28 cellular contexts compared by ENCODE assay signal in the genomic region with DNA sequence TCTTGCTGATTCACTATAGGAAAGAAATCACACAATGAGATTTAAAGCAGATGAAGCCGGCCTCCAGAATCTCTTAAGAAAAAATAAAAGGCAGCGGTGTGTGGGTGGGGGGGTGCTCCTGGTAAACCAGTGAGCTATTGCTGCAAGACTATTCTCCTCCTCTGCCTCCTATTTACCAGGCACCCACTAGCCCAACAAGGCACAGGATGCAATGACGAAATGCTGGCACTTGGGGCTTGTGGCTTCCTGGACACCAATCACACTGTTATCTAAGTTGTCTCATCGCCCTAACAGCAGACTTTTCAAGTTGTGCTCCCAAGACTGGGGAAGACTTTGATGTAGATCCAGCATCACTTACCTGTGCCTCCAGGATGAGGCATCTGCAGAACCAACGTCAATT. TPM values are rescaled to one million over a fixed set of nuclear protein-coding genes. Genes with fewer than 3 reads are reported as not detected.
DNase-seq lines count a peak whose midpoint lies in the region; ATAC-seq and TF ChIP-seq lines count a peak whose summit lies in the region.
"Had no signal": no experiment of that assay in that cellular context is flagged by ENCODE, and none has a peak within 500 bp of the region (broad histone marks: within the 10 kb centered on the region; RNA-seq: fewer than 3 reads in every experiment).

No MANE protein-coding gene starts in this region.

- H3K9me3 ChIP-seq in BLaER1 treated with 17β-estradiol and CSF1 and Interleukin-3, amounts not matched to agents 10 nM and 100 nM (replicated peaks in 1 of 11) = no peaks in the 10 kb centered on the region
- H3K9me3 ChIP-seq in naive thymus-derived CD4-positive, alpha-beta T cell (ENCODE audit: control insufficient read depth in 2 of 3, low read length in 3 of 3) = no peaks in the 10 kb centered on the region
- no peaks in the 10 kb centered on the region for H3K9me3 ChIP-seq in PC-9 (ENCODE audit: insufficient read depth, low read depth)
- H3K9me3 ChIP-seq: ascending aorta, heart right ventricle, spleen, upper lobe of right lung had no signal

- no peak overlapping the region for H3K4me3 Mint-ChIP-seq in naive thymus-derived CD4-positive, alpha-beta T cell
- H3K4me3 Mint-ChIP-seq: CD8-positive, alpha-beta T cell; neural progenitor cell had no signal

- BruUV-seq in PC-9 (replicated peaks; lab: Mats Ljungman, UMichigan) = no TSS peak

- no peaks in the 10 kb centered on the region for H3K36me3 Mint-ChIP-seq in naive thymus-derived CD4-positive, alpha-beta T cell
- H3K36me3 Mint-ChIP-seq: activated naive CD4-positive, alpha-beta T cell treated with anti-CD3 and anti-CD28 coated beads, Interleukin-2, amount 50 U/mL, for 72 hours; CD8-positive, alpha-beta T cell; neural progenitor cell had no signal

- peaks cover 10 to 36% (median 15%) of the 10 kb centered on the region in 5 donors for H3K27me3 Mint-ChIP-seq in naive thymus-derived CD4-positive, alpha-beta T cell

- DNase-seq in NOMO-1 treated with DMSO at 0.1 percent for 48 hours (lab: John Stamatoyannopoulos, UW; ENCODE audit: unreplicated experiment) (peak; percentile 11), NOMO-1 (lab: John Stamatoyannopoulos, UW; ENCODE audit: unreplicated experiment in 2 of 2) (no peak), SK-N-DZ (ENCODE audit: low spot score) (peak; percentile 38), PC-9 (no peak), dorsolateral prefrontal cortex (no peak), glomerular visceral epithelial cell (ENCODE audit: extremely low spot score) (no peak)
- DNase-seq in naive thymus-derived CD4-positive, alpha-beta T cell = no peak
- DNase-seq: 8988T, DMS 273 treated with DMSO at 0.1 percent for 48 hours, foreskin keratinocyte, heart right ventricle, NCI-H1417 treated with DMSO at 0.1 percent for 48 hours, NCI-H2081, NCI-H226, NCI-H748 treated with DMSO at 0.1 percent for 48 hours, OCI-M1, right cardiac atrium, spleen, upper lobe of right lung had no signal

- peaks cover 17% of the 10 kb centered on the region for H3F3A ChIP-seq in PC-9 (ENCODE audit: insufficient read depth, low read depth)

- H3K9ac ChIP-seq in BLaER1 treated with 17β-estradiol and CSF1 and Interleukin-3, amounts not matched to agents 10 nM and 100 nM = peak overlapping the region in 3 of 11 experiments; percentile 35 to 50 (median 50); a peak in 5 of 22 replicates
- H3K9ac ChIP-seq: neural progenitor cell had no signal

- no peaks in the 10 kb centered on the region for H3K79me2 ChIP-seq in PC-9 (ENCODE audit: low read depth)

- TF ChIP-seq CTCF in PC-9 (conservative IDR thresholded peaks at IDR 0.05) = no peak
- no peak for TF ChIP-seq CTCF in dorsolateral prefrontal cortex (IDR thresholded peaks at IDR 0.05 in 54 of 56, conservative IDR thresholded peaks at IDR 0.05 in 2 of 56; ENCODE audit: low read depth in 1 of 56, partially characterized antibody in 56 of 56)

- H3K9me2 ChIP-seq in PC-9 (ENCODE audit: insufficient read depth) = no peaks in the 10 kb centered on the region

- no peaks in the 10 kb centered on the region for H3K27me3 ChIP-seq in BLaER1 treated with 17β-estradiol and CSF1 and Interleukin-3, amounts not matched to agents 10 nM and 100 nM
- H3K27me3 ChIP-seq in naive thymus-derived CD4-positive, alpha-beta T cell (ENCODE audit: control insufficient read depth in 2 of 2, insufficient read depth in 2 of 2, low read length in 2 of 2) = no peaks in the 10 kb centered on the region
- no peaks in the 10 kb centered on the region for H3K27me3 ChIP-seq in PC-9 (ENCODE audit: insufficient read depth, low read depth)
- H3K27me3 ChIP-seq in dorsolateral prefrontal cortex = no peaks in the 10 kb centered on the region
- H3K27me3 ChIP-seq: ascending aorta, cardiac muscle cell, heart right ventricle, upper lobe of right lung had no signal

- H3K36me3 ChIP-seq in BLaER1 treated with 17β-estradiol and CSF1 and Interleukin-3, amounts not matched to agents 10 nM and 100 nM = no peaks in the 10 kb centered on the region
- H3K36me3 ChIP-seq in naive thymus-derived CD4-positive, alpha-beta T cell (ENCODE audit: control insufficient read depth in 2 of 3, insufficient read depth in 3 of 3, low read length in 3 of 3) = no peaks in the 10 kb centered on the region
- H3K36me3 ChIP-seq in PC-9 (ENCODE audit: low read depth) = no peaks in the 10 kb centered on the region
- H3K36me3 ChIP-seq: ascending aorta, cardiac muscle cell, heart right ventricle, neural progenitor cell, spleen, upper lobe of right lung had no signal

- peak; percentile 38 for ATAC-seq in naive thymus-derived CD4-positive, alpha-beta T cell
- ATAC-seq: activated naive CD4-positive, alpha-beta T cell treated with anti-CD3 and anti-CD28 coated beads, Interleukin-2, amount 50 U/mL, for 72 hours; CD8-positive, alpha-beta T cell; heart right ventricle; right cardiac atrium; upper lobe of right lung had no signal

- H2AFZ ChIP-seq in PC-9 = no peak overlapping the region
- H2AFZ ChIP-seq: neural progenitor cell had no signal

- H3K4me1 Mint-ChIP-seq in naive thymus-derived CD4-positive, alpha-beta T cell = peaks cover 0 to 4% (median 0%) of the 10 kb centered on the region in 7 donors

- H3K9me3 Mint-ChIP-seq in naive thymus-derived CD4-positive, alpha-beta T cell = no peaks in the 10 kb centered on the region
- H3K9me3 Mint-ChIP-seq: activated naive CD4-positive, alpha-beta T cell treated with anti-CD3 and anti-CD28 coated beads, Interleukin-2, amount 50 U/mL, for 72 hours; activated T-helper 2 cell treated with anti-CD3 and anti-CD28 coated beads, Interferon-gamma antibody, Interleukin-2, Interleukin-4, amounts not matched to agents 10 μg/mL and 5 μg/mL and 100 μg/mL, durations not matched to agents 14 hours and 24 hours and 36 hours; CD8-positive, alpha-beta T cell; neural progenitor cell had no signal

- peaks cover 7 to 42% (median 32%) of the 10 kb centered on the region in 10 experiments; a peak in 18 of 20 replicates for H3K4me1 ChIP-seq in BLaER1 treated with 17β-estradiol and CSF1 and Interleukin-3, amounts not matched to agents 10 nM and 100 nM
- no peaks in the 10 kb centered on the region for H3K4me1 ChIP-seq in naive thymus-derived CD4-positive, alpha-beta T cell (ENCODE audit: control insufficient read depth in 2 of 2, insufficient read depth in 2 of 2, low read length in 2 of 2)
- H3K4me1 ChIP-seq in PC-9 (replicated peaks; ENCODE audit: insufficient read depth) = peaks cover 28% of the 10 kb centered on the region
- H3K4me1 ChIP-seq: ascending aorta, neural progenitor cell, upper lobe of right lung had no signal

- peak overlapping the region in 8 of 11 experiments; percentile 39 to 70 (median 55); a peak in 14 of 22 replicates for H3K27ac ChIP-seq in BLaER1 treated with 17β-estradiol and CSF1 and Interleukin-3, amounts not matched to agents 10 nM and 100 nM
- no peak overlapping the region for H3K27ac ChIP-seq in naive thymus-derived CD4-positive, alpha-beta T cell (ENCODE audit: low read depth, low read length)
- H3K27ac ChIP-seq in PC-9 = no peak overlapping the region
- H3K27ac ChIP-seq in dorsolateral prefrontal cortex = no peak overlapping the region
- H3K27ac ChIP-seq: ascending aorta, cardiac muscle cell, coronary artery, foreskin keratinocyte, neural progenitor cell, upper lobe of right lung had no signal

- H3K27ac Mint-ChIP-seq in naive thymus-derived CD4-positive, alpha-beta T cell = no peak overlapping the region
- H3K27ac Mint-ChIP-seq: activated naive CD4-positive, alpha-beta T cell treated with anti-CD3 and anti-CD28 coated beads, Interleukin-2, amount 50 U/mL, for 72 hours; activated T-helper 2 cell treated with anti-CD3 and anti-CD28 coated beads, Interferon-gamma antibody, Interleukin-2, Interleukin-4, amounts not matched to agents 10 μg/mL and 5 μg/mL and 100 μg/mL, durations not matched to agents 14 hours and 24 hours and 36 hours; CD8-positive, alpha-beta T cell; neural progenitor cell had no signal

- H3K4me2 ChIP-seq in BLaER1 treated with 17β-estradiol and CSF1 and Interleukin-3, amounts not matched to agents 10 nM and 100 nM = peak overlapping the region; percentile 27 to 87 (median 74); a peak in 20 of 22 replicates
- no peak overlapping the region for H3K4me2 ChIP-seq in PC-9
- H3K4me2 ChIP-seq: neural progenitor cell had no signal

- POLR2A ChIA-PET in naive thymus-derived CD4-positive, alpha-beta T cell (lab: Charles Lee) = no interaction called here
- POLR2A ChIA-PET in PC-9 (lab: Charles Lee; ENCODE audit: unreplicated experiment) = no interaction called here

- 0 out of 20 replicates have a peak overlapping the region, but pooled peaks of 1 of the 10 experiments have one; percentile 1 for H3K4me3 ChIP-seq in BLaER1 treated with 17β-estradiol and CSF1 and Interleukin-3, amounts not matched to agents 10 nM and 100 nM
- no peak overlapping the region for H3K4me3 ChIP-seq in naive thymus-derived CD4-positive, alpha-beta T cell (ENCODE audit: low read length)
- H3K4me3 ChIP-seq in PC-9 (no peak overlapping the region), dorsolateral prefrontal cortex (no peak overlapping the region)
- H3K4me3 ChIP-seq: ascending aorta, cardiac muscle cell, coronary artery, heart right ventricle, lung, neural progenitor cell, spleen, upper lobe of right lung had no signal

- intact Hi-C loops in naive thymus-derived CD4-positive, alpha-beta T cell (cut with micrococcal nuclease) = no loop called here
- intact Hi-C loops in PC-9 (cut with micrococcal nuclease; ENCODE audit: unreplicated experiment) (no loop called here), dorsolateral prefrontal cortex (cut with DNase I) (no loop called here)

- H4K20me1 ChIP-seq in BLaER1 treated with 17β-estradiol and CSF1 and Interleukin-3, amounts not matched to agents 10 nM and 100 nM = no peaks in the 10 kb centered on the region
- H4K20me1 ChIP-seq in PC-9 (ENCODE audit: insufficient read depth) = no peaks in the 10 kb centered on the region

- CTCF ChIA-PET in naive thymus-derived CD4-positive, alpha-beta T cell (lab: Charles Lee) = no interaction called here
- CTCF ChIA-PET in PC-9 (lab: Charles Lee) = no interaction called here

RNA-seq across cellular contexts. Expression of gene NDRG4, which starts 50.2 kb away (rescaled TPM):
- 142 and 156 TPM in 2 replicates for polyA plus RNA-seq in SK-N-DZ (2014; cell fraction: cytosol; rRNA removed)
- polyA plus RNA-seq in SK-N-DZ (2014; cell fraction: nucleus; rRNA removed) = 256 and 322 TPM in 2 replicates
- 1 to 10 TPM; 1.1 to 5.3 (median 2.7) TPM for total RNA-seq in naive thymus-derived CD4-positive, alpha-beta T cell
- 1 to 10 TPM in 1 of 2 donors, under 1 TPM in 1; 0.63 to 1.5 TPM for polyA plus RNA-seq in naive thymus-derived CD4-positive, alpha-beta T cell
- total RNA-seq in PC-9 (2021) = 4.8 and 6.0 TPM in 2 replicates
- 1,000 to 10,000 TPM in 17 of 120 experiments, 100 to 1,000 TPM in 103; 366 to 1,232 (median 838) TPM for total RNA-seq in dorsolateral prefrontal cortex
- total RNA-seq: CD8-positive, alpha-beta T cell had no signal

RNA-seq across cellular contexts. Expression of gene GINS3, which starts 57.5 kb away (rescaled TPM):
- 32.9 and 35.8 TPM in 2 replicates for polyA plus RNA-seq in SK-N-DZ (2014; cell fraction: cytosol; rRNA removed)
- 22.8 and 24.5 TPM in 2 replicates for polyA plus RNA-seq in SK-N-DZ (2014; cell fraction: nucleus; rRNA removed)
- 10 to 100 TPM in 1 of 5 experiments, 1 to 10 TPM in 3, under 1 TPM in 1; 0.66 to 13.3 (median 1.4) TPM for total RNA-seq in naive thymus-derived CD4-positive, alpha-beta T cell
- polyA plus RNA-seq in naive thymus-derived CD4-positive, alpha-beta T cell = 1 to 10 TPM; 1.7 to 3.6 TPM
- total RNA-seq in PC-9 (2021) = 11.3 and 12.4 TPM in 2 replicates
- total RNA-seq in dorsolateral prefrontal cortex = 1 to 10 TPM; 1.6 to 9.8 (median 3.4) TPM

Comparison
In these comparisons a context has a peak if more than half of its experiments do, and no peak if none do; other contexts are left out.
1. DNase-seq: peak in NOMO-1 treated with DMSO at 0.1 percent for 48 hours (single experiment) and SK-N-DZ (single experiment); none in NOMO-1 (0 of 2), naive thymus-derived CD4-positive, alpha-beta T cell (0 of 9), PC-9 (0 of 2), dorsolateral prefrontal cortex (0 of 10) and glomerular visceral epithelial cell (single experiment).
2. H3K27ac ChIP-seq: peak in BLaER1 treated with 17β-estradiol and CSF1 and Interleukin-3, amounts not matched to agents 10 nM and 100 nM (8 of 11); none in naive thymus-derived CD4-positive, alpha-beta T cell (single experiment), PC-9 (single experiment) and dorsolateral prefrontal cortex (0 of 59).
3. RNA of gene NDRG4, which starts 50.2 kb away (total RNA-seq): 366 to 1,232 TPM in dorsolateral prefrontal cortex; 4.8 to 6.0 TPM in PC-9 and 1.1 to 5.3 TPM in naive thymus-derived CD4-positive, alpha-beta T cell; every median in the first group is over 10 times any median in the second.